1 cellular context compared by ENCODE assay signal in genomic region chr4:108919229-108919893, GRCh38.
TF ChIP-seq lines count a peak whose summit lies in the region.

No MANE protein-coding gene starts in this region.

TF ChIP-seq in H1, 55 proteins besides CTCF, POLR2A, EP300 and RAD21 (continued from another document):
- TF ChIP-seq CHD7 (IDR thresholded peaks at IDR 0.05; ENCODE audit: insufficient replicate concordance, low read length) (no peak), KDM1A (IDR thresholded peaks at IDR 0.05; ENCODE audit: borderline replicate concordance, low read length) (no peak), NANOG (IDR thresholded peaks at IDR 0.05; ENCODE audit: insufficient read depth, low read depth, low read length, poor library complexity, severe bottlenecking) (no peak), TAF7 (optimal IDR thresholded peaks at IDR 0.05; ENCODE audit: borderline replicate concordance, low read depth, low read length) (no peak), SIX5 (IDR thresholded peaks at IDR 0.05; ENCODE audit: low read depth, low read length) (no peak), EGR1 (IDR thresholded peaks at IDR 0.05; ENCODE audit: borderline replicate concordance, low read depth, low read length) (no peak), CTBP2 (IDR thresholded peaks at IDR 0.05; ENCODE audit: borderline replicate concordance, insufficient read depth, insufficient read length, low read length) (no peak), CHD1 (IDR thresholded peaks at IDR 0.05; ENCODE audit: low read depth, low read length) (no peak), MAFK (IDR thresholded peaks at IDR 0.05; ENCODE audit: low read depth, low read length) (no peak), RFX5 (IDR thresholded peaks at IDR 0.05; ENCODE audit: borderline replicate concordance, low read depth, low read length) (no peak)
TF ChIP-seq in H1: peak in this region for 0.
